In the genomic region with DNA sequence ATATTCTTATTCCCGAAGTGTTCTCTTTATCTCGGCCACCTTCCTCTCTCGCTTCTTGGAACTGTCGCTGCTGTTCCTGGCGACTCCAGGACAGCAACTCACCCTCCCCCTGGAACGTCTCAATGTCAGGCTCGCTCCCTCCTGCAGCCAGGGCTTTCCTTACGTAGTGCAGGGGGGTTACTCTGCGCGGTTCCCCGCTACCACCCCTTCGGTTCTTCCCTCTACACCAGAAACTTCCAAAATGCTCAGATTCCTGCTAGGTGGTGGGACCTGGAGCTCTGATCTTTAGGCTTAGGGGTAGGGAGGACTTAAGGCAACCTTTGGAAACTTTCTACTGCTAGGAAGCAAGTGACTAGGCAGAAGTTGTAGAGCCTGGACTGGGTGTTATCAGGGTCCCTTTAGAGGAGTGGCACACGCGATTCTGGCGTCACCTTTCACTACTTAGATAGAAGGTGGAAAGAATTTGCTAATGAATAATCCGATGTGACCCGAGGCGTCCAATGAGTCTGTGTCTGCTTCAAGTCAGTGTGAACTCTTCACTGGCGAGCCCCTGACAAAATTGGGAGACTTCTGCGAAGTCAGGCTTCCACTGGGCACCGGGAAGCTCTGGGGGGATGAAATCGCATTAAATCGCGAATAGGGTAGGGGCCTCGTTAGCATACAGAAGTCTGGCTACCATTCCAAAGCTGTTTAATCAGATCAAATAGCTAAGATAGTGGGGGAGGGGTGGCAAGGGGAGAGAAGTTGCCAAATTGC, we compare ENCODE assay signal across 8 cellular contexts. TPM values are rescaled to one million over a fixed set of nuclear protein-coding genes. Genes with fewer than 3 reads are reported as not detected.
DNase-seq lines count a peak whose midpoint lies in the region; ATAC-seq and TF ChIP-seq lines count a peak whose summit lies in the region.

No MANE protein-coding gene starts in this region.

- intact Hi-C loops in left ventricle myocardium superior (cut with micrococcal nuclease), result loop anchor here (10.0 kb wide), 1 partner anchor 180 kb away; no protein-coding TSS in a partner anchor

- DNase-seq in AG10803 (ENCODE audit: low read depth) (no peak), HT1080 (ENCODE audit: low read depth) (peak; percentile 32), left ventricle myocardium superior (peak; percentile 55), retina (peak; percentile 75), GM13977 (ENCODE audit: low spot score) (no peak)
- peak; percentile 32 to 37 for DNase-seq in activated T-cell treated with anti-CD3 and anti-CD28 coated beads, Interleukin-2, amount 50 U/mL, for 48 hours

- ATAC-seq in left ventricle myocardium superior, result peak; percentile 65
- no peak for ATAC-seq in esophagus mucosa
- ATAC-seq in GM18868 (IDR thresholded peaks at IDR 0.05; ENCODE audit: unreplicated experiment), result no peak

- TF ChIP-seq CTCF in AG10803 (conservative IDR thresholded peaks at IDR 0.05; ENCODE audit: low read length), result no peak
- no peak for TF ChIP-seq CTCF in GM13977 (IDR thresholded peaks at IDR 0.05; ENCODE audit: extremely low read depth, insufficient read depth, missing control alignments)

- peak overlapping the region; percentile 83 for H3K4me3 ChIP-seq in AG10803 (ENCODE audit: low read length)

- in situ Hi-C loops in GM13977 (cut with MboI; ENCODE audit: low pct_unique_long_range_greater_than_20kb, low sequenced_read_pairs, unreplicated experiment), result loop anchor here (5.0 kb wide), 1 partner anchor 382 kb away; no protein-coding TSS in a partner anchor

RNA-seq across cellular contexts. Expression of gene DPF3, which starts 0.9 kb away (rescaled TPM):
- total RNA-seq in HT1080 (2014; rRNA removed; shearing (Covaris generic)), result 2.2 and 3.0 TPM in 2 replicates
- 3.8 and 4.5 TPM in 2 replicates for polyA plus RNA-seq in HT1080 (2015; cell fraction: cytosol; rRNA removed)
- polyA plus RNA-seq in HT1080 (2015; cell fraction: nucleus; rRNA removed), result 9.4 and 10.9 TPM in 2 replicates
- total RNA-seq in left ventricle myocardium superior (28.7 TPM), esophagus mucosa (1.1 TPM)

RNA-seq across cellular contexts. Expression of gene DCAF4, which starts 31.5 kb away (rescaled TPM):
- total RNA-seq in HT1080 (2014; rRNA removed; shearing (Covaris generic)), result 9.5 and 19.3 TPM in 2 replicates
- polyA plus RNA-seq in HT1080 (2015; cell fraction: cytosol; rRNA removed), result 11.5 and 13.8 TPM in 2 replicates
- 35.6 and 36.5 TPM in 2 replicates for polyA plus RNA-seq in HT1080 (2015; cell fraction: nucleus; rRNA removed)
- total RNA-seq in left ventricle myocardium superior (8.4 TPM), esophagus mucosa (9.6 TPM)

Comparison
In these comparisons a context has a peak if more than half of its experiments do, and no peak if none do; other contexts are left out.
1. DNase-seq: peak in HT1080 (single experiment), activated T-cell treated with anti-CD3 and anti-CD28 coated beads, Interleukin-2, amount 50 U/mL, for 48 hours (2 of 2), left ventricle myocardium superior (single experiment) and retina (single experiment); none in AG10803 (single experiment) and GM13977 (single experiment).